In the genomic region with DNA sequence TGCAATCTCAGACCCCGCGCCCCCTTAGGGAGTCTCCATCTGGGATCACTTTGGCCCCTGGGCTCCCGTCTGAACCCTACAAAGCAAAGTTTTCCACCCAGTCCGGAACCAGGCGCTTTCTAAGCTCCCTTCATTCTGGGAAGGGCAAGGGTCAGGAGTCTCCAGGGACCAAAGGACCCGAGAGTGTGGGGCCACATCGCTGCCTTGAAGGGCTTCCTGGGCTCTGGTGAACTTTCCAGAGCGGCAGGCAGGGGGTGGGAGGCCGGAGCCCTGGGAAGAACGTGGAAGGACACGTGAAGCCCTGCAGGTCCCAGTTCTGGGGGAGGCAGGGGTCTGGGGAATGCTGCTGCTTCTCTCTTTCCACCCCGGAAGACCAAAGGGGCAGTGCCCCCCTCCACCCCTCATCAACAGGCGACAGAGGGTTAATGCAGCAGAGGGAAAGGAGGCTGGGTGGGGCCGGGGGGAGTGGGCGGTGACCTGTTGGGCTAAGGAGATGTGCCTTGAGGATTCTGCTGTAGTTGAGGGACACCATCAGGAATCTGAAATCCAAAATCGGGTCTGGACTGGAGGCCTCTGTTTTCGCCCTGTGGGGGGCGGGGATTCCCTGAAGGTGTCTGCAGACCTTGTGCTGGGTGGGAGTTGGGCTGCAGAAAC, we compare ENCODE assay signal across 7 cellular contexts. TPM values are rescaled to one million over a fixed set of nuclear protein-coding genes. Genes with fewer than 3 reads are reported as not detected.
DNase-seq lines count a peak whose midpoint lies in the region; ATAC-seq and TF ChIP-seq lines count a peak whose summit lies in the region.

No MANE protein-coding gene starts in this region.

- peaks cover 79% of the 10 kb centered on the region for H3K4me1 ChIP-seq in left ventricle myocardium inferior

- H3K36me3 ChIP-seq in left ventricle myocardium inferior: no peaks in the 10 kb centered on the region

- H3K27me3 Mint-ChIP-seq in HFFc6 (ENCODE audit: insufficient read depth): peaks cover 59% of the 10 kb centered on the region

- no peaks in the 10 kb centered on the region for H3K9me3 ChIP-seq in left ventricle myocardium inferior (replicated peaks)

- peak overlapping the region; percentile 88 for H3K4me3 ChIP-seq in left ventricle myocardium inferior

- peak overlapping the region; percentile 11; the same call in 1 of the 2 replicates for H3K4me3 Mint-ChIP-seq in HFFc6

- peak; percentile 18 for ATAC-seq in sciatic nerve

- H3K9me3 Mint-ChIP-seq in HFFc6: no peaks in the 10 kb centered on the region

- no peak for TF ChIP-seq CTCF in HFFc6 (IDR thresholded peaks at IDR 0.05)
- TF ChIP-seq CTCF in VCaP (conservative IDR thresholded peaks at IDR 0.05): no peak
- TF ChIP-seq CTCF in left ventricle myocardium inferior (IDR thresholded peaks at IDR 0.05; ENCODE audit: borderline replicate concordance): peak; percentile 46

- DNase-seq in HFFc6 (no peak), left ventricle myocardium inferior (peak; percentile 38), sciatic nerve (ENCODE audit: low spot score) (no peak), NOMO-1 treated with dmso at 0.1 percent for 144 hours (lab: John Stamatoyannopoulos, UW; ENCODE audit: unreplicated experiment) (no peak), EL (no peak)
- DNase-seq in stimulated activated CD4-positive, alpha-beta T cell treated with anti-CD3 and anti-CD28 coated beads, Interleukin-2, amount 100 ng/mL, for 48 hours: no peak

- H3K36me3 Mint-ChIP-seq in HFFc6 (ENCODE audit: low read depth): no peaks in the 10 kb centered on the region

- H3K4me1 Mint-ChIP-seq in HFFc6 (ENCODE audit: low read depth): no peaks in the 10 kb centered on the region; the same call in 1 of the 2 replicates

- intact Hi-C loops in left ventricle myocardium inferior (cut with micrococcal nuclease): no loop called here
- intact Hi-C loops in sciatic nerve (cut with DNase I): no loop called here

- H3K27ac ChIP-seq in VCaP (peak overlapping the region; percentile 67; the same call in 1 of the 2 replicates), left ventricle myocardium inferior (replicated peaks) (peak overlapping the region; percentile 94)

- H3K27me3 ChIP-seq in left ventricle myocardium inferior (ENCODE audit: low read depth): no peaks in the 10 kb centered on the region

- H3K27ac Mint-ChIP-seq in HFFc6: no peak overlapping the region

RNA-seq across cellular contexts. Expression of a gene that starts 0.7 kb away (rescaled TPM):
- total RNA-seq in HFFc6 (2021; fragmentation: NEBNext Ultra II Directional; extraction: Animal tissue kit (Norgen Biotek cat#: 25700)): 1 to 10 TPM in 4 of 6 experiments, under 1 TPM in 2; 0.33 to 2.9 (median 1.7) TPM
- total RNA-seq in left ventricle myocardium inferior: 179 TPM
- 9.4 TPM for total RNA-seq in sciatic nerve

RNA-seq across cellular contexts. Expression of a gene that starts 49.4 kb away (rescaled TPM):
- total RNA-seq in HFFc6 (2021; fragmentation: NEBNext Ultra II Directional; extraction: Animal tissue kit (Norgen Biotek cat#: 25700)): not detected
- total RNA-seq in left ventricle myocardium inferior: not detected
- 0.13 TPM for total RNA-seq in sciatic nerve

Comparison
In these comparisons a context has a peak if more than half of its experiments do, and no peak if none do; other contexts are left out.
1. RNA of a gene that starts 0.7 kb away (total RNA-seq): 179 TPM in left ventricle myocardium inferior (single experiment); 9.4 TPM in sciatic nerve (single experiment) and 0.33 to 2.9 TPM in HFFc6; every median in the first group is over 10 times any median in the second.